10 cellular contexts compared by ENCODE assay signal in genomic region chr3:158712443-158712842, GRCh38. TPM values are rescaled to one million over a fixed set of nuclear protein-coding genes. Genes with fewer than 3 reads are reported as not detected.
DNase-seq lines count a peak whose midpoint lies in the region; ATAC-seq and TF ChIP-seq lines count a peak whose summit lies in the region.
"Had no signal": no experiment of that assay in that cellular context is flagged by ENCODE, and none has a peak within 500 bp of the region (broad histone marks: within the 10 kb centered on the region; RNA-seq: fewer than 3 reads in every experiment).

No MANE protein-coding gene starts in this region.

- no peaks in the 10 kb centered on the region for H3K36me3 ChIP-seq in smooth muscle cell (ENCODE audit: low read depth)

- ATAC-seq in GM21360 (IDR thresholded peaks at IDR 0.05; ENCODE audit: unreplicated experiment): peak; percentile 53
- peak; percentile 40 for ATAC-seq in HG02588 (IDR thresholded peaks at IDR 0.05; ENCODE audit: unreplicated experiment)
- ATAC-seq in HG02798 (IDR thresholded peaks at IDR 0.05; ENCODE audit: poor library complexity, unreplicated experiment): no peak

- DNase-seq in coronary artery (ENCODE audit: low spot score): no peak
- DNase-seq in smooth muscle cell (lab: John Stamatoyannopoulos, UW; ENCODE audit: unreplicated experiment): no peak
- no peak for DNase-seq in islet precursor cell
- no peak for DNase-seq in 8988T
- DNase-seq: activated T-cell treated with anti-CD3 and anti-CD28 coated beads for 4 hours; psoas muscle; stimulated activated CD4-positive, alpha-beta T cell treated with anti-CD3 and anti-CD28 coated beads, Interleukin-4, amount 100 ng/mL, for 4 hours had no signal

- peaks cover 46% of the 10 kb centered on the region for H3F3A ChIP-seq in smooth muscle cell (ENCODE audit: low read depth)

- H3K79me2 ChIP-seq in smooth muscle cell (ENCODE audit: low read depth): no peaks in the 10 kb centered on the region

- H3K9me3 ChIP-seq in smooth muscle cell (replicated peaks; ENCODE audit: low read depth): no peaks in the 10 kb centered on the region
- H3K9me3 ChIP-seq: psoas muscle had no signal

- H3K9ac ChIP-seq in smooth muscle cell (ENCODE audit: low read depth): peak overlapping the region; percentile 63

- TF ChIP-seq CTCF in coronary artery (IDR thresholded peaks at IDR 0.05) (no peak), smooth muscle cell (IDR thresholded peaks at IDR 0.05; ENCODE audit: borderline replicate concordance, insufficient read depth, poor library complexity, severe bottlenecking) (no peak)

- H3K4me1 ChIP-seq in smooth muscle cell (ENCODE audit: low read depth): peaks cover 16% of the 10 kb centered on the region

- 96% methylated on average over 1 of the region's 1 CpG for WGBS in smooth muscle cell (ENCODE audit: low lambda C conversion rate)

- no peaks in the 10 kb centered on the region for H3K27me3 ChIP-seq in smooth muscle cell (ENCODE audit: low read depth)

- H3K4me3 ChIP-seq in coronary artery (no peak overlapping the region), smooth muscle cell (no peak overlapping the region)
- H3K4me3 ChIP-seq: psoas muscle had no signal

- H2AFZ ChIP-seq in smooth muscle cell (ENCODE audit: low read depth): no peak overlapping the region

- H3K4me2 ChIP-seq in smooth muscle cell: peak overlapping the region; percentile 54

- H4K20me1 ChIP-seq in smooth muscle cell (ENCODE audit: low read depth): no peaks in the 10 kb centered on the region

- H3K27ac ChIP-seq in coronary artery (peak overlapping the region; percentile 75 to 81), smooth muscle cell (ENCODE audit: low read depth) (peak overlapping the region; percentile 95)

RNA-seq across cellular contexts. Expression of gene RARRES1, which starts 19.8 kb away (rescaled TPM):
- 9.8 and 15.3 TPM in 2 replicates for total RNA-seq in smooth muscle cell
- 6.6 and 10.2 TPM in 2 replicates for polyA plus RNA-seq in smooth muscle cell

RNA-seq across cellular contexts. Expression of gene LXN, which starts 40.0 kb away (rescaled TPM):
- 28.4 and 34.2 TPM in 2 replicates for total RNA-seq in smooth muscle cell
- 23.2 and 30.4 TPM in 2 replicates for polyA plus RNA-seq in smooth muscle cell
